In genomic region chr20:61353261-61353995, GRCh38 we compare ENCODE assay signal across 1 cellular context.
TF ChIP-seq lines count a peak whose summit lies in the region.

No MANE protein-coding gene starts in this region.

TF ChIP-seq in GM23338, 12 proteins besides CTCF, POLR2A, EP300 and RAD21:
- TF ChIP-seq ETS1 (IDR thresholded peaks at IDR 0.05) (no peak), EZH2phosphoT487 (IDR thresholded peaks at IDR 0.05; ENCODE audit: unreplicated experiment) (no peak), STAT1 (IDR thresholded peaks at IDR 0.05; ENCODE audit: unreplicated experiment) (no peak), ZNF331 (CRISPR knock-in tag; IDR thresholded peaks at IDR 0.05; ENCODE audit: low read depth) (no peak)
